14 cellular contexts compared by ENCODE assay signal in genomic region chr9:134690301-134690751, GRCh38.
"Had no signal": no experiment of that assay in that cellular context is flagged by ENCODE, and none has a peak within 500 bp of the region (broad histone marks: within the 10 kb centered on the region; RNA-seq: fewer than 3 reads in every experiment).

No MANE protein-coding gene starts in this region.

- H3K4me3 ChIP-seq: gastrocnemius medialis, ovary, SK-N-MC, upper lobe of right lung had no signal

- H3K36me3 ChIP-seq: gastrocnemius medialis, ovary, upper lobe of right lung, WERI-Rb-1 had no signal

- H3K9me3 Mint-ChIP-seq: activated CD8-positive, alpha-beta T cell treated with anti-CD3 and anti-CD28 coated beads for 36 hours; activated naive CD8-positive, alpha-beta T cell treated with anti-CD3 and anti-CD28 coated beads for 36 hours; activated T-cell treated with anti-CD3 and anti-CD28 coated beads, Interleukin-2, amount 50 U/mL, for 72 hours; nephron progenitor cell; stimulated activated naive B cell treated with anti-CD40 and anti-IgM and Interleukin-4, amounts not matched to agents 10 μg/mL and 1 μg/mL and 100 μg/mL, for 72 hours; T-cell had no signal

- H3K36me3 Mint-ChIP-seq: activated naive CD8-positive, alpha-beta T cell treated with anti-CD3 and anti-CD28 coated beads for 36 hours; stimulated activated naive B cell treated with anti-CD40 and anti-IgM and Interleukin-4, amounts not matched to agents 10 μg/mL and 1 μg/mL and 100 μg/mL, for 72 hours; T-cell had no signal

- H3K4me3 Mint-ChIP-seq: activated CD8-positive, alpha-beta T cell treated with anti-CD3 and anti-CD28 coated beads for 36 hours; activated naive CD8-positive, alpha-beta T cell treated with anti-CD3 and anti-CD28 coated beads for 36 hours; activated T-cell treated with anti-CD3 and anti-CD28 coated beads, Interleukin-2, amount 50 U/mL, for 72 hours; nephron progenitor cell; stimulated activated naive B cell treated with anti-CD40 and anti-IgM and Interleukin-4, amounts not matched to agents 10 μg/mL and 1 μg/mL and 100 μg/mL, for 72 hours; T-cell had no signal

- H3K27me3 Mint-ChIP-seq: activated naive CD8-positive, alpha-beta T cell treated with anti-CD3 and anti-CD28 coated beads for 36 hours; stimulated activated naive B cell treated with anti-CD40 and anti-IgM and Interleukin-4, amounts not matched to agents 10 μg/mL and 1 μg/mL and 100 μg/mL, for 72 hours; T-cell had no signal

- H3K4me1 ChIP-seq: gastrocnemius medialis, upper lobe of right lung had no signal

- DNase-seq: activated CD4-positive, alpha-beta T cell treated with anti-CD3 and anti-CD28 coated beads for 4 hours; activated CD8-positive, alpha-beta memory T cell treated with anti-CD3 and anti-CD28 coated beads, Interleukin-2, amount 50 U/mL, for 4 hours; activated gamma-delta T cell treated with Interleukin-2 at 50 U/mL for 16 hours; activated naive CD8-positive, alpha-beta T cell treated with anti-CD3 and anti-CD28 coated beads for 36 hours; stimulated activated naive B cell treated with anti-CD40 and anti-IgM and Interleukin-4, amounts not matched to agents 10 μg/mL and 1 μg/mL and 100 μg/mL, for 72 hours had no signal

- H3K27ac ChIP-seq: ovary, SK-N-MC, upper lobe of right lung, WERI-Rb-1 had no signal

- H3K27me3 ChIP-seq: ovary, upper lobe of right lung had no signal

- H3K9me3 ChIP-seq: gastrocnemius medialis, ovary, upper lobe of right lung had no signal

- H3K27ac Mint-ChIP-seq: activated CD8-positive, alpha-beta T cell treated with anti-CD3 and anti-CD28 coated beads for 36 hours; activated naive CD8-positive, alpha-beta T cell treated with anti-CD3 and anti-CD28 coated beads for 36 hours; activated T-cell treated with anti-CD3 and anti-CD28 coated beads, Interleukin-2, amount 50 U/mL, for 72 hours; nephron progenitor cell; stimulated activated naive B cell treated with anti-CD40 and anti-IgM and Interleukin-4, amounts not matched to agents 10 μg/mL and 1 μg/mL and 100 μg/mL, for 72 hours; T-cell had no signal

- H3K4me1 Mint-ChIP-seq: stimulated activated naive B cell treated with anti-CD40 and anti-IgM and Interleukin-4, amounts not matched to agents 10 μg/mL and 1 μg/mL and 100 μg/mL, for 72 hours had no signal

- ATAC-seq: T-cell had no signal
